ENCODE assay signal across 24 cellular contexts in genomic region chr4:180455226-180455625, GRCh38.
DNase-seq lines count a peak whose midpoint lies in the region; ATAC-seq lines count a peak whose summit lies in the region.
"Had no signal": no experiment of that assay in that cellular context is flagged by ENCODE, and none has a peak within 500 bp of the region (broad histone marks: within the 10 kb centered on the region; RNA-seq: fewer than 3 reads in every experiment).

No MANE protein-coding gene starts in this region.

- no peaks in the 10 kb centered on the region for H3K27me3 ChIP-seq in iPS DF 6.9 (ENCODE audit: control insufficient read depth, insufficient read depth, low read length)
- H3K27me3 ChIP-seq: neutrophil, transverse colon had no signal

- no peak overlapping the region for H3K4me3 ChIP-seq in iPS DF 6.9 (ENCODE audit: low read length)
- H3K4me3 ChIP-seq: transverse colon had no signal

- no CpG with 5 or more reads among the region's 3 CpGs for WGBS in iPS DF 6.9 (ENCODE audit: insufficient coverage, insufficient read length)

- no peaks in the 10 kb centered on the region for H3K9me3 ChIP-seq in iPS DF 6.9 (ENCODE audit: control insufficient read depth, insufficient read depth, low read length)
- H3K9me3 ChIP-seq: neutrophil, transverse colon had no signal

- no peaks in the 10 kb centered on the region for H3K4me1 ChIP-seq in iPS DF 6.9 (ENCODE audit: control insufficient read depth, insufficient read depth, low read length)
- H3K4me1 ChIP-seq: transverse colon had no signal

- no peak for ATAC-seq in HG03342 (IDR thresholded peaks at IDR 0.05; ENCODE audit: unreplicated experiment)
- ATAC-seq: activated CD8-positive, alpha-beta memory T cell treated with anti-CD3 and anti-CD28 coated beads, Interleukin-2, amount 10 ng/mL, durations not matched to agents 7 days and 5 days had no signal

- no peaks in the 10 kb centered on the region for H3K36me3 ChIP-seq in iPS DF 6.9 (ENCODE audit: control insufficient read depth, insufficient read depth, low read length)
- H3K36me3 ChIP-seq: neutrophil, transverse colon had no signal

- DNase-seq in COR-L47 (lab: John Stamatoyannopoulos, UW) (peak; percentile 68), NCI-H1417 treated with DMSO at 0.1 percent for 48 hours (lab: John Stamatoyannopoulos, UW) (peak; percentile 30), NCI-H748 treated with DMSO at 0.1 percent for 48 hours (lab: John Stamatoyannopoulos, UW) (peak; percentile 74), iPS DF 6.9 (ENCODE audit: low read depth, low spot score) (peak; percentile 27), HCEC 1CT (no peak), caudate nucleus (lab: John Stamatoyannopoulos, UW) (no peak), putamen (ENCODE audit: low spot score) (no peak)
- DNase-seq: activated CD4-positive, alpha-beta T cell treated with anti-CD3 and anti-CD28 coated beads, Interleukin-2, amount 50 U/mL, for 1 hour; activated CD8-positive, alpha-beta memory T cell treated with anti-CD3 and anti-CD28 coated beads, Interleukin-2, amount 10 ng/mL, durations not matched to agents 7 days and 5 days; activated naive CD4-positive, alpha-beta T cell treated with anti-CD3 and anti-CD28 coated beads, Interleukin-2, amount 50 U/mL, for 16 hours; AML-193; aorta; CD4-positive, alpha-beta memory T cell; central memory CD4-positive, alpha-beta T cell; DMS 273 treated with DMSO at 0.1 percent for 48 hours; GDM1; IMR-90; mesenchymal stem cell; NCI-H1105; NCI-H2171 treated with DMSO at 0.1 percent for 48 hours; stimulated activated CD8-positive, alpha-beta memory T cell treated with anti-CD3 and anti-CD28 coated beads, Interleukin-4, amount 100 ng/mL, for 48 hours; transverse colon had no signal

- H3K27ac ChIP-seq in iPS DF 6.9 (ENCODE audit: low read length) (no peak overlapping the region), caudate nucleus (ENCODE audit: low read depth, low read length) (no peak overlapping the region)
- H3K27ac ChIP-seq: neutrophil, transverse colon had no signal

Comparison
In these comparisons a context has a peak if more than half of its experiments do, and no peak if none do; other contexts are left out.
1. DNase-seq: peak in COR-L47 (single experiment), NCI-H1417 treated with DMSO at 0.1 percent for 48 hours (single experiment), NCI-H748 treated with DMSO at 0.1 percent for 48 hours (single experiment) and iPS DF 6.9 (single experiment); none in HCEC 1CT (single experiment), caudate nucleus (0 of 61) and putamen (single experiment).